Comparison of ENCODE assay signal across 8 cellular contexts in the genomic region with DNA sequence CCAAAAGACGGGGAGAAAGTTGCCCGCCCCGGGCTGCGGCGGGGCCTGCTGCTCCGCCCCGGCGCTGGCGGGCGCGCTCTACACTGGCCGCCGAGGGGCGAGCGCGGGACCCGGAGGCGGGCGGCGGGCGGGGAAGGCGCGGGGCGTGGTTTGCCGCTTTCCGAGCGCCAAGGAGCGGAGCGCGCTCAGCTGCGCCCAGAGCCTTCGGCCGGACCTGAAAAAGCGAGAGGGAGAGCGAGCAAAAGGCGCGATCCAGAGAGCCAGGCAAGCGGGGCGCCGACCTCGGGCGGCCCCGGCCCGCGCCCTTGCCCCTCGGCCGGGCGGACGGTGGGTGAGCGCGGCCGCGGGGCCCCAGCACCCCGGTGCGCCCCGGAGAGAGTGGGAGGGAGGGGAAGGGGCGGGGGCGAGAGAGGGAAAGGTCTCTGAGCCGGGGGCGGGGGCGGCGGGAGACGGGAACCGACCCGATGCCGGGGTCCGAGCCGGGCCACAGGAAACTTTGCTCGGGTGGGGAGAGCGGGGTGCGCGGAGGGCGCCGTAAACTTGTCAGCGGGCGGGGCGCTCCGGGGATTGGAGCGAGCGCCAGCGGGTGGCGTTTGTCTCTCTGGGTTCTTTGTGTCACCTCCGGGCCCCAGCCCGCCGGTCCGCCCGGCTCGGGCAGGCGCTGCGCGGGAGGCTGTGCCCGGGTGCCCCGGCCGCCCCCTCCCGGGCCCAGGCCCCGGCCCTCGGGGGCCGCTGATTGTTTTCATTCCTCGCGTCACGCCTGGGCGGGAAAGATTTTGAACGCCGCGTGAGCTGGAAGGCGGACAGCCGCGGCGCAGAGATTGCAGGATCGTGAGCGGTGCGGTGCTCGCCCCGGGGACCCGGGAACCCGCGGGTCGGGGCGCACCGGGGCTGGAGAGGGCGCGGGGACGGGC. TPM values are rescaled to one million over a fixed set of nuclear protein-coding genes. Genes with fewer than 3 reads are reported as not detected.
DNase-seq lines count a peak whose midpoint lies in the region; ATAC-seq and TF ChIP-seq lines count a peak whose summit lies in the region.

A gene with protein sequence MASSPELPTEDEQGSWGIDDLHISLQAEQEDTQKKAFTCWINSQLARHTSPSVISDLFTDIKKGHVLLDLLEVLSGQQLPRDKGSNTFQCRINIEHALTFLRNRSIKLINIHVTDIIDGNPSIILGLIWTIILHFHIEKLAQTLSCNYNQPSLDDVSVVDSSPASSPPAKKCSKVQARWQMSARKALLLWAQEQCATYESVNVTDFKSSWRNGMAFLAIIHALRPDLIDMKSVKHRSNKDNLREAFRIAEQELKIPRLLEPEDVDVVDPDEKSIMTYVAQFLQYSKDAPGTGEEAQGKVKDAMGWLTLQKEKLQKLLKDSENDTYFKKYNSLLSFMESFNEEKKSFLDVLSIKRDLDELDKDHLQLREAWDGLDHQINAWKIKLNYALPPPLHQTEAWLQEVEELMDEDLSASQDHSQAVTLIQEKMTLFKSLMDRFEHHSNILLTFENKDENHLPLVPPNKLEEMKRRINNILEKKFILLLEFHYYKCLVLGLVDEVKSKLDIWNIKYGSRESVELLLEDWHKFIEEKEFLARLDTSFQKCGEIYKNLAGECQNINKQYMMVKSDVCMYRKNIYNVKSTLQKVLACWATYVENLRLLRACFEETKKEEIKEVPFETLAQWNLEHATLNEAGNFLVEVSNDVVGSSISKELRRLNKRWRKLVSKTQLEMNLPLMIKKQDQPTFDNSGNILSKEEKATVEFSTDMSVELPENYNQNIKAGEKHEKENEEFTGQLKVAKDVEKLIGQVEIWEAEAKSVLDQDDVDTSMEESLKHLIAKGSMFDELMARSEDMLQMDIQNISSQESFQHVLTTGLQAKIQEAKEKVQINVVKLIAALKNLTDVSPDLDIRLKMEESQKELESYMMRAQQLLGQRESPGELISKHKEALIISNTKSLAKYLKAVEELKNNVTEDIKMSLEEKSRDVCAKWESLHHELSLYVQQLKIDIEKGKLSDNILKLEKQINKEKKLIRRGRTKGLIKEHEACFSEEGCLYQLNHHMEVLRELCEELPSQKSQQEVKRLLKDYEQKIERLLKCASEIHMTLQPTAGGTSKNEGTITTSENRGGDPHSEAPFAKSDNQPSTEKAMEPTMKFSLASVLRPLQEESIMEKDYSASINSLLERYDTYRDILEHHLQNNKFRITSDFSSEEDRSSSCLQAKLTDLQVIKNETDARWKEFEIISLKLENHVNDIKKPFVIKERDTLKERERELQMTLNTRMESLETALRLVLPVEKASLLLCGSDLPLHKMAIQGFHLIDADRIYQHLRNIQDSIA (N-terminal part only) (plus strand): TSS at position 188 of the 914 bp plus-strand sequence. CDS start 56,145 bp downstream, outside the sequence.

- H3K27ac ChIP-seq in HUES48 (ENCODE audit: low read depth, low read length) = peak within 1 kb of the TSS; percentile 88
- peak within 1 kb of the TSS; percentile 83 to 98 (median 94) for H3K27ac ChIP-seq in gastroesophageal sphincter
- H3K27ac ChIP-seq in suprapubic skin = peak within 1 kb of the TSS; percentile 97

- H3K4me1 ChIP-seq in HUES48 (ENCODE audit: control insufficient read depth, insufficient read depth, low read length) (peaks cover 6% of the 10 kb centered on the region; the same call in 1 of the 2 replicates), gastroesophageal sphincter (peaks cover 0 to 30% (median 5%) of the 10 kb centered on the region in 3 donors), suprapubic skin (peaks cover 38% of the 10 kb centered on the region)

- H3K9me3 ChIP-seq in HUES48 (ENCODE audit: control insufficient read depth, insufficient read depth, low read length) (no peaks in the 10 kb centered on the region), gastroesophageal sphincter (no peaks in the 10 kb centered on the region), suprapubic skin (no peaks in the 10 kb centered on the region)

- H3K27me3 ChIP-seq in HUES48 (ENCODE audit: control insufficient read depth, insufficient read depth, low read length) = peaks cover 5% of the 10 kb centered on the region; the same call in 1 of the 2 replicates
- no peaks in the 10 kb centered on the region for H3K27me3 ChIP-seq in gastroesophageal sphincter
- no peaks in the 10 kb centered on the region for H3K27me3 ChIP-seq in suprapubic skin

- ATAC-seq in GM21381 (IDR thresholded peaks at IDR 0.05; ENCODE audit: unreplicated experiment) = peak; percentile 80
- peak; percentile 95 for ATAC-seq in gastroesophageal sphincter

- DNase-seq in DMS53 (lab: John Stamatoyannopoulos, UW) = peak; percentile 87
- peak; percentile 30 for DNase-seq in SHP77 treated with DMSO at 0.1 percent for 48 hours (lab: John Stamatoyannopoulos, UW)
- peak; percentile 58 to 81 (median 66) for DNase-seq in activated naive CD4-positive, alpha-beta T cell (lab: John Stamatoyannopoulos, UW)
- DNase-seq in nucleus accumbens (lab: John Stamatoyannopoulos, UW) = peak in 40 of 56 donors; percentile 1 to 62 (median 17)
- DNase-seq in suprapubic skin (ENCODE audit: low spot score in 2 of 2) = peak; percentile 81

- H3K36me3 ChIP-seq in HUES48 (ENCODE audit: control insufficient read depth, insufficient read depth, low read length) (no peaks in the 10 kb centered on the region), gastroesophageal sphincter (no peaks in the 10 kb centered on the region), suprapubic skin (no peaks in the 10 kb centered on the region)

- TF ChIP-seq CTCF in gastroesophageal sphincter (IDR thresholded peaks at IDR 0.05) = peak in 3 of 4 experiments; percentile 37 to 57 (median 50)
- TF ChIP-seq CTCF in suprapubic skin (IDR thresholded peaks at IDR 0.05) = peak in 1 of 2 donors; percentile 16

- H3K9ac ChIP-seq in HUES48 (ENCODE audit: low read depth, low read length) = peak within 1 kb of the TSS; percentile 67

- H3K4me3 ChIP-seq in HUES48 (ENCODE audit: low read depth, low read length) (peak within 1 kb of the TSS; percentile 80), gastroesophageal sphincter (peak within 1 kb of the TSS; percentile 91), suprapubic skin (peak within 1 kb of the TSS; percentile 98)

- WGBS in gastroesophageal sphincter (ENCODE audit: low coverage in 1 of 2), 2 donors = 1% methylated on average over 17 of the region's 123 CpGs; no CpG with 5 or more reads in 1 of the 2 donors
- WGBS in suprapubic skin = 1% methylated on average over 53 of the region's 123 CpGs

- TF ChIP-seq POLR2A in gastroesophageal sphincter (IDR thresholded peaks at IDR 0.05) = peak; percentile 29 to 30
- peak in 1 of 2 donors; percentile 26 for TF ChIP-seq POLR2A in suprapubic skin (IDR thresholded peaks at IDR 0.05)

- TF ChIP-seq EP300 in gastroesophageal sphincter (IDR thresholded peaks at IDR 0.05) (no peak), suprapubic skin (IDR thresholded peaks at IDR 0.05) (no peak)

RNA-seq across cellular contexts. Expression of the gene that starts here (rescaled TPM):
- total RNA-seq in gastroesophageal sphincter = 100 to 1,000 TPM in 3 of 4 donors, 10 to 100 TPM in 1; 65.8 to 174 (median 126) TPM
- 100 to 1,000 TPM; 234 to 658 (median 244) TPM for total RNA-seq in suprapubic skin

Comparison
In these comparisons a context has a peak if more than half of its experiments do, and no peak if none do; other contexts are left out.
1. Peak in every context shown above with its lines: DNase-seq, ATAC-seq, H3K4me3 ChIP-seq and H3K27ac ChIP-seq.
2. DNase-seq: peak in every context shown above with its lines; median percentile 87 in DMS53; 81 in suprapubic skin; 66 in activated naive CD4-positive, alpha-beta T cell; 30 in SHP77 treated with DMSO at 0.1 percent for 48 hours; 17 in nucleus accumbens.